Comparison of ENCODE assay signal across 8 cellular contexts in genomic region chr5:75054110-75054930, GRCh38. TPM values are rescaled to one million over a fixed set of nuclear protein-coding genes. Genes with fewer than 3 reads are reported as not detected.
A peak's percentile ranks its signal among the peaks of the same experiment; 100 is the strongest.
DNase-seq lines count a peak whose midpoint lies in the region; ATAC-seq, FAIRE-seq and TF ChIP-seq lines count a peak whose summit lies in the region.

No MANE protein-coding gene starts in this region.

- H3K27ac ChIP-seq in ACC112 (ENCODE audit: low read depth, low read length): peak overlapping the region; percentile 72
- no peak overlapping the region for H3K27ac ChIP-seq in HCT116 (ENCODE audit: low read depth, low read length)
- peak overlapping the region; percentile 61 for H3K27ac ChIP-seq in subcutaneous abdominal adipose tissue (ENCODE audit: low read depth, low read length)

- DNase-seq in HCT116 (ENCODE audit: low read depth, low spot score) (no peak), bronchial epithelial cell (ENCODE audit: low read depth) (peak; percentile 37), left colon (peak; percentile 26 to 40), occipital lobe (lab: John Stamatoyannopoulos, UW) (no peak)

- TF ChIP-seq RAD21 in HCT116 (IDR thresholded peaks at IDR 0.05; ENCODE audit: low read depth): no peak

- CTCF ChIA-PET in HCT116 (lab: Charles Lee): interaction anchor here (1.0 kb wide), 1 partner anchor 123 kb away, joined by 3 read pairs; no protein-coding TSS in a partner anchor

- H3K27me3 ChIP-seq in ACC112 (ENCODE audit: insufficient read depth, low read length) (no peaks in the 10 kb centered on the region), HCT116 (ENCODE audit: insufficient read depth, low read length) (no peaks in the 10 kb centered on the region), bronchial epithelial cell (ENCODE audit: control insufficient read depth, insufficient read depth, low read length) (no peaks in the 10 kb centered on the region), subcutaneous abdominal adipose tissue (ENCODE audit: control insufficient read depth in 5 of 5, insufficient read depth in 4 of 5, low read length in 5 of 5) (peaks cover 0 to 15% (median 2%) of the 10 kb centered on the region in 5 donors)

- no peaks in the 10 kb centered on the region for H4K20me1 ChIP-seq in HCT116 (ENCODE audit: insufficient read depth)

- H3K36me3 ChIP-seq in ACC112 (ENCODE audit: insufficient read depth, low read length): no peaks in the 10 kb centered on the region
- no peaks in the 10 kb centered on the region for H3K36me3 ChIP-seq in HCT116 (ENCODE audit: control insufficient read depth in 1 of 2, insufficient read depth in 2 of 2, low read length in 2 of 2)
- H3K36me3 ChIP-seq in bronchial epithelial cell (ENCODE audit: control insufficient read depth, insufficient read depth, low read length): no peaks in the 10 kb centered on the region
- H3K36me3 ChIP-seq in subcutaneous abdominal adipose tissue (ENCODE audit: control insufficient read depth in 5 of 5, insufficient read depth in 5 of 5, low read length in 5 of 5): no peaks in the 10 kb centered on the region

- H3K4me2 ChIP-seq in HCT116 (ENCODE audit: low read length): peak overlapping the region; percentile 76

- POLR2A ChIA-PET in HCT116 (lab: Charles Lee): no interaction called here

- no peak for FAIRE-seq in bronchial epithelial cell (lab: Jason Lieb, UNC)

- 0 out of 2 replicates have a peak overlapping the region, but pooled peaks have one; percentile 39 for H3K9ac ChIP-seq in HCT116 (ENCODE audit: low read length)
- peak overlapping the region; percentile 5 to 53 (median 38) for H3K9ac ChIP-seq in subcutaneous abdominal adipose tissue (ENCODE audit: low read length in 5 of 5)

- peak overlapping the region; percentile 88 for H3K4me3 ChIP-seq in ACC112 (ENCODE audit: low read depth, low read length)
- H3K4me3 ChIP-seq in HCT116 (replicated peaks in 1 of 2; ENCODE audit: low read depth in 1 of 2, low read length in 2 of 2): peak overlapping the region; percentile 56 to 67
- H3K4me3 ChIP-seq in bronchial epithelial cell (ENCODE audit: low read depth, low read length): peak overlapping the region; percentile 74
- peak overlapping the region; percentile 74 to 87 (median 77) for H3K4me3 ChIP-seq in subcutaneous abdominal adipose tissue (ENCODE audit: low read depth in 1 of 5, low read length in 5 of 5)

- intact Hi-C loops in HCT116 (cut with micrococcal nuclease): loop anchor here (10.0 kb wide), 1 partner anchor 1200 kb away; no protein-coding TSS in a partner anchor
- intact Hi-C loops in left colon (cut with DNase I, micrococcal nuclease): loop anchor here in 1 of 2 donors (10.0 kb wide), 1 partner anchor 290 kb away; the partner anchor contains the start of genes GFM2 and NSA2

- H3K79me2 ChIP-seq in ACC112 (ENCODE audit: control insufficient read depth, insufficient read depth, low read length, unreplicated experiment) (no peaks in the 10 kb centered on the region), HCT116 (ENCODE audit: insufficient read depth, low read length) (no peaks in the 10 kb centered on the region)

- H3K4me1 ChIP-seq in ACC112 (ENCODE audit: control insufficient read depth, insufficient read depth, low read length, unreplicated experiment): peaks cover 6% of the 10 kb centered on the region
- H3K4me1 ChIP-seq in HCT116 (ENCODE audit: control insufficient read depth in 1 of 2, insufficient read depth in 2 of 2, low read length in 2 of 2): peaks cover 3 to 21% of the 10 kb centered on the region in 2 experiments; a peak in 3 of 4 replicates
- H3K4me1 ChIP-seq in subcutaneous abdominal adipose tissue (ENCODE audit: control insufficient read depth in 5 of 5, insufficient read depth in 5 of 5, low read length in 5 of 5): peaks cover 1 to 39% (median 18%) of the 10 kb centered on the region in 5 donors

- H3K9me2 ChIP-seq in HCT116 (ENCODE audit: insufficient read depth): no peaks in the 10 kb centered on the region

- H3K9me3 ChIP-seq in HCT116 (ENCODE audit: control insufficient read depth in 1 of 2, insufficient read depth in 1 of 2, low read depth in 1 of 2, low read length in 2 of 2) (no peaks in the 10 kb centered on the region), subcutaneous abdominal adipose tissue (ENCODE audit: control insufficient read depth in 5 of 5, low read length in 5 of 5) (no peaks in the 10 kb centered on the region)

- no peak for ATAC-seq in HCT116
- ATAC-seq in left colon: peak; percentile 8
- no peak for ATAC-seq in GM18861 (IDR thresholded peaks at IDR 0.05; ENCODE audit: unreplicated experiment)
- ATAC-seq in HG03457 (IDR thresholded peaks at IDR 0.05; ENCODE audit: unreplicated experiment): no peak

- peak overlapping the region; percentile 99 for H2AFZ ChIP-seq in ACC112 (ENCODE audit: low read length, unreplicated experiment)
- peak overlapping the region; percentile 97 for H2AFZ ChIP-seq in HCT116 (ENCODE audit: low read depth, low read length, poor library complexity, severe bottlenecking)

- TF ChIP-seq POLR2A in HCT116 (IDR thresholded peaks at IDR 0.05; ENCODE audit: borderline replicate concordance, extremely low read depth, insufficient read depth, insufficient read length): no peak

- TF ChIP-seq CTCF in HCT116 (IDR thresholded peaks at IDR 0.05 in 2 of 3, conservative IDR thresholded peaks at IDR 0.05 in 1 of 3; ENCODE audit: borderline replicate concordance in 1 of 3, insufficient read depth in 1 of 3, low read depth in 2 of 3, low read length in 2 of 3) (no peak), bronchial epithelial cell (IDR thresholded peaks at IDR 0.05; ENCODE audit: insufficient read depth, low read length, severe bottlenecking) (no peak)

- no TSS peak for BruUV-seq in HCT116 (replicated peaks; lab: Mats Ljungman, UMichigan)

- RAD21 ChIA-PET in HCT116 (lab: Charles Lee; ENCODE audit: low non-redundant PET in 1 of 2, low total read pairs in 2 of 2, uncharacterized antibody in 2 of 2, unreplicated experiment in 2 of 2): no interaction called here

TF ChIP-seq in HCT116, 20 proteins besides CTCF, POLR2A, EP300 and RAD21:
- TF ChIP-seq ZFX (IDR thresholded peaks at IDR 0.05) (no peak), CBX3 (IDR thresholded peaks at IDR 0.05; ENCODE audit: low read depth) (no peak), YY1 (IDR thresholded peaks at IDR 0.05; ENCODE audit: extremely low read depth, insufficient replicate concordance, low read depth, low read length) (no peak), SP1 (IDR thresholded peaks at IDR 0.05; ENCODE audit: low read depth) (no peak), ATF3 (IDR thresholded peaks at IDR 0.05) (no peak), REST (IDR thresholded peaks at IDR 0.05; ENCODE audit: low read depth) (no peak), TCF7L2 (IDR thresholded peaks at IDR 0.05; ENCODE audit: borderline replicate concordance, extremely low read depth, insufficient read depth, insufficient read length) (no peak), SIN3A (IDR thresholded peaks at IDR 0.05; ENCODE audit: low read depth) (no peak), JUND (IDR thresholded peaks at IDR 0.05) (no peak), ELF1 (IDR thresholded peaks at IDR 0.05; ENCODE audit: borderline replicate concordance, low read depth) (no peak), ZNF274 (IDR thresholded peaks at IDR 0.05; ENCODE audit: low read depth, low read length) (no peak), EZH2 (IDR thresholded peaks at IDR 0.05) (no peak)

RNA-seq across cellular contexts. Expression of gene GCNT4, which starts 2.0 kb away (rescaled TPM):
- total RNA-seq in HCT116 (2021; ENCODE audit: unreplicated experiment): 0.07 TPM
- polyA plus RNA-seq in HCT116 (2012): 0.01 TPM in 1 of 2 replicates, not detected in the other
- total RNA-seq in bronchial epithelial cell: 2.9 and 5.5 TPM in 2 replicates
- 1 to 10 TPM in 1 of 2 donors, under 1 TPM in 1; 0.79 to 3.1 TPM for total RNA-seq in left colon
- total RNA-seq in occipital lobe: 1.7 TPM

Comparison
In these comparisons a context has a peak if more than half of its experiments do, and no peak if none do; other contexts are left out.
1. DNase-seq: peak in bronchial epithelial cell (single experiment) and left colon (2 of 2); none in HCT116 (single experiment) and occipital lobe (single experiment).
2. Peak in every context shown above with its lines, with median percentiles within 50 percentile points of each other: H3K4me3 ChIP-seq.